ENCODE assay signal across 13 cellular contexts in genomic region chr1:150610576-150610975, GRCh38. TPM values are rescaled to one million over a fixed set of nuclear protein-coding genes. Genes with fewer than 3 reads are reported as not detected.
A peak's percentile ranks its signal among the peaks of the same experiment; 100 is the strongest.
DNase-seq lines count a peak whose midpoint lies in the region; ATAC-seq and TF ChIP-seq lines count a peak whose summit lies in the region.
"Had no signal": no experiment of that assay in that cellular context is flagged by ENCODE, and none has a peak within 500 bp of the region (broad histone marks: within the 10 kb centered on the region; RNA-seq: fewer than 3 reads in every experiment).

No MANE protein-coding gene starts in this region.

- H3K9me3 ChIP-seq in CD8-positive, alpha-beta T cell (ENCODE audit: low read length) = no peaks in the 10 kb centered on the region
- H3K9me3 ChIP-seq in RWPE2 (ENCODE audit: severe bottlenecking) (no peaks in the 10 kb centered on the region), esophagus (ENCODE audit: control insufficient read depth in 2 of 2, insufficient read depth in 1 of 2, low read depth in 1 of 2, low read length in 1 of 2) (no peaks in the 10 kb centered on the region), gastrocnemius medialis (no peaks in the 10 kb centered on the region), mucosa of descending colon (no peaks in the 10 kb centered on the region)

- POLR2A ChIA-PET in CD8-positive, alpha-beta T cell (lab: Charles Lee) = no interaction called here

- no peaks in the 10 kb centered on the region for H3K27me3 ChIP-seq in CD8-positive, alpha-beta T cell (ENCODE audit: insufficient read depth, low read length)
- H3K27me3 ChIP-seq in RWPE2 (ENCODE audit: insufficient read depth, poor library complexity, severe bottlenecking) (no peaks in the 10 kb centered on the region), esophagus (ENCODE audit: control insufficient read depth in 1 of 2, insufficient read depth in 2 of 2, low read length in 2 of 2) (no peaks in the 10 kb centered on the region), gastrocnemius medialis (no peaks in the 10 kb centered on the region)

- intact Hi-C loops in CD8-positive, alpha-beta T cell (cut with DNase I, micrococcal nuclease) = no loop called here
- intact Hi-C loops in gastrocnemius medialis (cut with DNase I; ENCODE audit: low total_unique reads) (loop anchor here (10.0 kb wide), 1 partner anchor 246 kb away; the partner anchor contains the start of gene RPRD2), mucosa of descending colon (cut with DNase I, micrococcal nuclease) (loop anchor here in 1 of 2 donors (5.0 kb wide), 1 partner anchor 43 kb away; no protein-coding TSS in a partner anchor), sciatic nerve (cut with DNase I) (no loop called here)

- 92 to 95% methylated on average over 4 of the region's 4 CpGs for WGBS in esophagus, 2 donors

- in situ Hi-C loops in gastrocnemius medialis (cut with MboI; ENCODE audit: low sequenced_read_pairs in 4 of 4) = loop anchor here in 1 of 4 donors (10.0 kb wide), 1 partner anchor 146 kb away; no protein-coding TSS in a partner anchor

- ATAC-seq in CD8-positive, alpha-beta T cell = no peak
- ATAC-seq in RWPE2 (ENCODE audit: low read depth) (no peak), gastrocnemius medialis (no peak), HG03460 (IDR thresholded peaks at IDR 0.05; ENCODE audit: unreplicated experiment) (no peak), mucosa of descending colon (no peak), sciatic nerve (no peak)

- H3K27ac Mint-ChIP-seq in CD8-positive, alpha-beta T cell = peak overlapping the region; percentile 92

- H3K36me3 Mint-ChIP-seq in CD8-positive, alpha-beta T cell = peaks cover 22% of the 10 kb centered on the region

- CTCF ChIA-PET in CD8-positive, alpha-beta T cell (lab: Charles Lee) = interaction anchor here (28.8 kb wide), 1 partner anchor 40 kb away, joined by 799 read pairs; the partner anchor contains the start of gene MCL1

- TF ChIP-seq CTCF in CD8-positive, alpha-beta T cell (IDR thresholded peaks at IDR 0.05) = no peak
- TF ChIP-seq CTCF in RWPE2 (IDR thresholded peaks at IDR 0.05; ENCODE audit: poor library complexity, severe bottlenecking) = no peak
- TF ChIP-seq CTCF in gastrocnemius medialis (IDR thresholded peaks at IDR 0.05 in 4 of 5, conservative IDR thresholded peaks at IDR 0.05 in 1 of 5) = no peak
- TF ChIP-seq CTCF in mucosa of descending colon (IDR thresholded peaks at IDR 0.05) = no peak

- TF ChIP-seq POLR2A in gastrocnemius medialis (IDR thresholded peaks at IDR 0.05) = no peak

- H3K36me3 ChIP-seq in CD8-positive, alpha-beta T cell (ENCODE audit: insufficient read depth, low read length) = no peaks in the 10 kb centered on the region
- H3K36me3 ChIP-seq in RWPE2 (ENCODE audit: low read depth) (peaks cover 40% of the 10 kb centered on the region), esophagus (ENCODE audit: control insufficient read depth in 2 of 2, insufficient read depth in 2 of 2, low read length in 1 of 2) (no peaks in the 10 kb centered on the region), gastrocnemius medialis (no peaks in the 10 kb centered on the region), mucosa of descending colon (ENCODE audit: low read depth) (no peaks in the 10 kb centered on the region)

- peaks cover 42% of the 10 kb centered on the region for H3K4me1 Mint-ChIP-seq in CD8-positive, alpha-beta T cell (ENCODE audit: low read depth)

- H3K9me3 Mint-ChIP-seq in CD8-positive, alpha-beta T cell = no peaks in the 10 kb centered on the region

- H3K4me1 ChIP-seq in CD8-positive, alpha-beta T cell (ENCODE audit: insufficient read depth, low read length) = peaks cover 31% of the 10 kb centered on the region
- H3K4me1 ChIP-seq in RWPE2 (ENCODE audit: insufficient read depth, poor library complexity, severe bottlenecking) (peaks cover 54% of the 10 kb centered on the region), esophagus (ENCODE audit: control insufficient read depth in 2 of 2, insufficient read depth in 2 of 2, low read length in 1 of 2) (peaks cover 0 to 2% of the 10 kb centered on the region in 2 donors), gastrocnemius medialis (peaks cover 14 to 28% of the 10 kb centered on the region in 2 donors), mucosa of descending colon (ENCODE audit: low read depth) (peaks cover 50% of the 10 kb centered on the region)

- H3K27ac ChIP-seq in CD8-positive, alpha-beta T cell (ENCODE audit: low read depth, low read length) = peak overlapping the region; percentile 67
- H3K27ac ChIP-seq in RWPE2 (ENCODE audit: poor library complexity, severe bottlenecking) (peak overlapping the region; percentile 98), esophagus (ENCODE audit: low read depth in 2 of 2, low read length in 1 of 2) (peak overlapping the region; percentile 50 to 60), gastrocnemius medialis (peak overlapping the region; percentile 67 to 81 (median 76))

- no peaks in the 10 kb centered on the region for H3K27me3 Mint-ChIP-seq in CD8-positive, alpha-beta T cell (ENCODE audit: low read depth)

- DNase-seq in CD8-positive, alpha-beta T cell = no peak
- DNase-seq in RWPE2 (ENCODE audit: low spot score) (no peak), gastrocnemius medialis (no peak), mucosa of descending colon (no peak), NCI-H69 (lab: John Stamatoyannopoulos, UW) (no peak), sciatic nerve (ENCODE audit: low spot score) (no peak)
- DNase-seq: activated gamma-delta T cell treated with Interleukin-2 at 50 U/mL for 16 hours, DMS 273 treated with DMSO at 0.1 percent for 48 hours, H7, NCI-H2029, SW 1271 had no signal

- no peak overlapping the region for H3K4me3 Mint-ChIP-seq in CD8-positive, alpha-beta T cell

- no peak overlapping the region for H3K4me3 ChIP-seq in CD8-positive, alpha-beta T cell (ENCODE audit: low read depth, low read length)
- H3K4me3 ChIP-seq in RWPE2 (ENCODE audit: severe bottlenecking) (no peak overlapping the region), esophagus (ENCODE audit: low read depth in 1 of 2, low read length in 2 of 2) (no peak overlapping the region), gastrocnemius medialis (no peak overlapping the region), mucosa of descending colon (no peak overlapping the region)

RNA-seq across cellular contexts. Expression of gene ENSA, which starts 18.8 kb away (rescaled TPM):
- 100 to 1,000 TPM; 140 to 141 TPM for total RNA-seq in CD8-positive, alpha-beta T cell
- polyA plus RNA-seq in esophagus = 100 to 1,000 TPM; 290 to 298 TPM
- total RNA-seq in gastrocnemius medialis = 100 to 1,000 TPM; 164 to 302 (median 219) TPM
- total RNA-seq in mucosa of descending colon = 100 to 1,000 TPM; 174 to 213 (median 194) TPM
- 144 TPM for total RNA-seq in sciatic nerve

RNA-seq across cellular contexts. Expression of gene MCL1, which starts 31.2 kb away (rescaled TPM):
- total RNA-seq in CD8-positive, alpha-beta T cell = 100 to 1,000 TPM; 682 to 685 TPM
- polyA plus RNA-seq in esophagus = 100 to 1,000 TPM in 1 of 2 donors, 10 to 100 TPM in 1; 99.3 to 101 TPM
- total RNA-seq in gastrocnemius medialis (100 to 1,000 TPM; 136 to 199 (median 176) TPM), mucosa of descending colon (100 to 1,000 TPM; 221 to 258 (median 236) TPM), sciatic nerve (214 TPM)
